ENCODE assay signal across 8 cellular contexts in the genomic region with DNA sequence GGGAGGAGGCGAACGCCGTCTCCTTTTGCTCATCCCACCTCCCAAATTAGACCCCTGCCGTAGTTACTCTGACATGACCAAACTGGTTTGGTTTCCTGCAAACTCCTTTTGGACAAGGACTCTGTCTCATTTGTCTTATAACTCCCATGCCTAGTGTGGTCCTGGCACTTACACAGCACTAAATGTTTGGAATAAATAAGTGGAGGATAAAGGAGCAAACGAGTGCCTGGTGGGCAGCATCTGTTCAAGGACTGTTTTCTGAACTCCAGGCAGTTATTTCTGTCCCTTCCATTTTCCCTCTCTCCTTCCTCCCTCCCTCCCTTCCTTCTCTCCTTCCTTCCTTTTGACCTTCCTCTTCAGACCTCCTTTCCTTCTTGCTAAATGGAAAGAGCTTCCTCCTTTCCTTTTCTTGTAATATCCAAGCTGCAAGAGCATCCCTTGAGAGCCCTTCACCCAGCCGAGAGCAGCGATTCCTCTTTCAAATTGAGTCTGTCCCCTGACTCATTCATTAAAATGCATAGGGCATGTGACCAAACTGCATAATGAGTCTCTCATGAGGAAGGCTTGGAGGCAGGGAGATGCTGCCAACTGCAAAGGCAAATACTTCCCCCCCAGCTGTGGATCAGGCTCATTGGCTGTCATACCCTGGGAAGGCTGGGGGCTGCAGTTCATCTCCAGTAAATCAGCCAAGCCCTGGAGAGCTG. TPM values are rescaled to one million over a fixed set of nuclear protein-coding genes. Genes with fewer than 3 reads are reported as not detected.
DNase-seq lines count a peak whose midpoint lies in the region; ATAC-seq and TF ChIP-seq lines count a peak whose summit lies in the region.

No MANE protein-coding gene starts in this region.

- H3K9me2 ChIP-seq in OCI-LY1 (ENCODE audit: low read depth, low read length) = no peaks in the 10 kb centered on the region

- H3K9ac ChIP-seq in OCI-LY1 (ENCODE audit: low read length) = peak overlapping the region; percentile 38; the same call in 1 of the 2 replicates

- no peaks in the 10 kb centered on the region for H3K79me2 ChIP-seq in OCI-LY1 (ENCODE audit: insufficient read depth, low read length)

- H3K9me3 Mint-ChIP-seq in CD4-positive, CD25-positive, alpha-beta regulatory T cell = peaks cover 0 to 2% (median 0%) of the 10 kb centered on the region in 7 donors
- H3K9me3 Mint-ChIP-seq in memory B cell = no peaks in the 10 kb centered on the region

- H3K4me3 Mint-ChIP-seq in CD4-positive, CD25-positive, alpha-beta regulatory T cell = no peak overlapping the region
- H3K4me3 Mint-ChIP-seq in memory B cell = peak overlapping the region; percentile 80

- H2AFZ ChIP-seq in OCI-LY1 (ENCODE audit: low read length) = no peak overlapping the region

- intact Hi-C loops in dorsolateral prefrontal cortex (cut with DNase I) = loop anchor here (1.0 to 5.0 kb wide), 3 partner anchors 8 to 39 kb away; no protein-coding TSS in a partner anchor

- no peak overlapping the region for H3K4me3 ChIP-seq in CD4-positive, CD25-positive, alpha-beta regulatory T cell (ENCODE audit: low read depth, low read length)
- H3K4me3 ChIP-seq in OCI-LY1 (ENCODE audit: low read depth, low read length, poor library complexity, severe bottlenecking) (peak overlapping the region; percentile 5), dorsolateral prefrontal cortex (peak overlapping the region in 54 of 59 donors; percentile 1 to 59 (median 30)), tibial nerve (peak overlapping the region in 2 of 4 donors; percentile 5 to 24)

- H3K36me3 Mint-ChIP-seq in CD4-positive, CD25-positive, alpha-beta regulatory T cell = no peaks in the 10 kb centered on the region
- H3K36me3 Mint-ChIP-seq in memory B cell = no peaks in the 10 kb centered on the region

- H3K4me1 Mint-ChIP-seq in CD4-positive, CD25-positive, alpha-beta regulatory T cell = peaks cover 0 to 8% (median 3%) of the 10 kb centered on the region in 4 donors
- peaks cover 54% of the 10 kb centered on the region for H3K4me1 Mint-ChIP-seq in memory B cell

- no peak overlapping the region for H3K27ac ChIP-seq in CD4-positive, CD25-positive, alpha-beta regulatory T cell (ENCODE audit: insufficient read depth, low read length, poor library complexity, severe bottlenecking)
- H3K27ac ChIP-seq in OCI-LY1 (ENCODE audit: low read depth, low read length, poor library complexity, severe bottlenecking) = peak overlapping the region; percentile 61
- peak overlapping the region; percentile 31 to 94 (median 86) for H3K27ac ChIP-seq in dorsolateral prefrontal cortex
- peak overlapping the region; percentile 63 to 93 (median 80) for H3K27ac ChIP-seq in tibial nerve

- no peaks in the 10 kb centered on the region for H3F3A ChIP-seq in OCI-LY1 (ENCODE audit: insufficient read depth, low read length)

- ATAC-seq in CD4-positive, CD25-positive, alpha-beta regulatory T cell (ENCODE audit: low read depth in 2 of 2) = peak in 1 of 2 donors; percentile 27
- peak; percentile 47 for ATAC-seq in HG03442 (IDR thresholded peaks at IDR 0.05; ENCODE audit: unreplicated experiment)
- peak; percentile 56 for ATAC-seq in memory B cell (ENCODE audit: low read depth)

- no peak for TF ChIP-seq POLR2A in tibial nerve (IDR thresholded peaks at IDR 0.05)

- TF ChIP-seq CTCF in OCI-LY1 (IDR thresholded peaks at IDR 0.05; ENCODE audit: low read length) (no peak), dorsolateral prefrontal cortex (IDR thresholded peaks at IDR 0.05 in 54 of 56, conservative IDR thresholded peaks at IDR 0.05 in 2 of 56; ENCODE audit: low read depth in 1 of 56, partially characterized antibody in 56 of 56) (peak in 12 of 56 donors; percentile 5 to 33 (median 11)), tibial nerve (IDR thresholded peaks at IDR 0.05) (no peak)

- H3K36me3 ChIP-seq in CD4-positive, CD25-positive, alpha-beta regulatory T cell (ENCODE audit: control insufficient read depth, insufficient read depth, low read length) = no peaks in the 10 kb centered on the region
- H3K36me3 ChIP-seq in OCI-LY1 (ENCODE audit: insufficient read depth, low read length) (no peaks in the 10 kb centered on the region; the same call in 1 of the 2 replicates), tibial nerve (no peaks in the 10 kb centered on the region)

- H3K4me1 ChIP-seq in CD4-positive, CD25-positive, alpha-beta regulatory T cell (ENCODE audit: control insufficient read depth, insufficient read depth, low read length, poor library complexity, severe bottlenecking) = no peaks in the 10 kb centered on the region
- H3K4me1 ChIP-seq in OCI-LY1 (ENCODE audit: insufficient read depth, low read length, severe bottlenecking) (peaks cover 35% of the 10 kb centered on the region), tibial nerve (peaks cover 7 to 84% (median 50%) of the 10 kb centered on the region in 4 donors)

- H3K27me3 Mint-ChIP-seq in CD4-positive, CD25-positive, alpha-beta regulatory T cell = no peaks in the 10 kb centered on the region
- no peaks in the 10 kb centered on the region for H3K27me3 Mint-ChIP-seq in memory B cell

- peak in 1 of 2 donors; percentile 46 for TF ChIP-seq EP300 in tibial nerve (IDR thresholded peaks at IDR 0.05)

- H4K20me1 ChIP-seq in OCI-LY1 (ENCODE audit: insufficient read depth, low read length) = no peaks in the 10 kb centered on the region

- peak in 1 of 3 donors; percentile 9 for DNase-seq in CD4-positive, CD25-positive, alpha-beta regulatory T cell
- DNase-seq in GM19238 (ENCODE audit: insufficient read length, low spot score) (peak; percentile 23), dorsolateral prefrontal cortex (peak; percentile 26 to 93 (median 84)), memory B cell (ENCODE audit: low spot score in 2 of 2) (peak in 1 of 2 donors; percentile 16), tibial nerve (ENCODE audit: low spot score in 2 of 2) (peak in 1 of 2 donors; percentile 60), cerebellar nuclear complex (lab: John Stamatoyannopoulos, UW) (no peak)

- H3K4me2 ChIP-seq in OCI-LY1 (ENCODE audit: low read length) = peak overlapping the region; percentile 53

- H3K27ac Mint-ChIP-seq in CD4-positive, CD25-positive, alpha-beta regulatory T cell = peak overlapping the region in 2 of 3 donors; percentile 3 to 21
- peak overlapping the region; percentile 83 for H3K27ac Mint-ChIP-seq in memory B cell

- 21 to 31% methylated on average over 7 of the region's 7 CpGs for WGBS in tibial nerve, 2 donors

- H3K9me3 ChIP-seq in CD4-positive, CD25-positive, alpha-beta regulatory T cell (ENCODE audit: control insufficient read depth in 2 of 2, low read length in 2 of 2) = no peaks in the 10 kb centered on the region
- H3K9me3 ChIP-seq in OCI-LY1 (ENCODE audit: low read length) (no peaks in the 10 kb centered on the region), tibial nerve (no peaks in the 10 kb centered on the region)

- no peaks in the 10 kb centered on the region for H3K27me3 ChIP-seq in CD4-positive, CD25-positive, alpha-beta regulatory T cell (ENCODE audit: control insufficient read depth, insufficient read depth, low read length)
- H3K27me3 ChIP-seq in OCI-LY1 (ENCODE audit: insufficient read depth, low read length) (no peaks in the 10 kb centered on the region), dorsolateral prefrontal cortex (no peaks in the 10 kb centered on the region), tibial nerve (no peaks in the 10 kb centered on the region)

RNA-seq across cellular contexts. Expression of a gene that starts 36.9 kb away (rescaled TPM):
- 32.7 TPM for total RNA-seq in CD4-positive, CD25-positive, alpha-beta regulatory T cell
- 10 to 100 TPM; 17.6 to 24.5 (median 22.8) TPM for polyA plus RNA-seq in CD4-positive, CD25-positive, alpha-beta regulatory T cell
- total RNA-seq in dorsolateral prefrontal cortex (100 to 1,000 TPM; 104 to 179 (median 138) TPM), tibial nerve (100 to 1,000 TPM in 1 of 4 donors, 10 to 100 TPM in 3; 82.2 to 114 (median 91.3) TPM)

RNA-seq across cellular contexts. Expression of a gene that starts 39.0 kb away (rescaled TPM):
- not detected for total RNA-seq in CD4-positive, CD25-positive, alpha-beta regulatory T cell
- not detected for polyA plus RNA-seq in CD4-positive, CD25-positive, alpha-beta regulatory T cell
- total RNA-seq in dorsolateral prefrontal cortex = 1 to 10 TPM in 6 of 120 experiments, under 1 TPM in 41, not detected in 73; 0.26 to 2.4 (median 0.57) TPM
- 10 to 100 TPM in 2 of 4 donors, 1 to 10 TPM in 2; 5.1 to 16.4 (median 9.3) TPM for total RNA-seq in tibial nerve

Comparison
In these comparisons a context has a peak if more than half of its experiments do, and no peak if none do; other contexts are left out.
1. DNase-seq: peak in GM19238 (single experiment) and dorsolateral prefrontal cortex (10 of 10); none in cerebellar nuclear complex (0 of 2).